ENCODE assay signal across 22 cellular contexts in the genomic region with DNA sequence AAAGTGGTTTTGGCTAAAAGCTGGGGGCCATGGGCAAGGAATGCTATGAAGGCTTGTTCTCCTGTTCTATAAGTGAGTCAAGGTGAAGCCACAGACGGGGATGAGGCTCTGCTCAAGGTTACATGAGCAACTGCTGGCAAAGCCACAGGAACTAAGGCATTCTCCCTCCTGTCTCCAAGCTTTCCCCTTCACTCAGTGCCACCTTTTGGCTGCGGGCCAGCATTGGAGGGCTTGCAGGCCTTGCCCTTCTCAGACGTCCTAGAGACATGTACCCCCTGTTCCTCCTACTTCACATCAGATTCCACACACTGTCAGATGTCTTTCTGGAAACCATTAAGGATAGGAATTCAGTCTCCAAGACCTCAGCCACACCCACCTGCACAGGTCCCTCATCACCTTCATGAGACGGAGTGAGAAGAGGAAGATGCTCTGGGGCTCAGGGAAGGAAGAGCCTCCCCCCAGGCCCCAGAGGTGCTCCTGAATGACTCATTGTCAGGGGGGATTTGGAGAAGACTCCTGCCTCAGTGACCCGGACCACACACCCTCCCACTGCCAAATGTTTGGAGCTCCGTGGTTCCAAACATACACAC. TPM values are rescaled to one million over a fixed set of nuclear protein-coding genes. Genes with fewer than 3 reads are reported as not detected.
DNase-seq lines count a peak whose midpoint lies in the region; TF ChIP-seq lines count a peak whose summit lies in the region.
"Had no signal": no experiment of that assay in that cellular context is flagged by ENCODE, and none has a peak within 500 bp of the region (broad histone marks: within the 10 kb centered on the region; RNA-seq: fewer than 3 reads in every experiment).

No MANE protein-coding gene starts in this region.

- H3K9me2 ChIP-seq in PC-9 (ENCODE audit: insufficient read depth): no peaks in the 10 kb centered on the region

- H3K36me3 Mint-ChIP-seq in osteocyte (ENCODE audit: unreplicated experiment): no peaks in the 10 kb centered on the region

- TF ChIP-seq EP300 in esophagus muscularis mucosa (IDR thresholded peaks at IDR 0.05): no peak

- POLR2A ChIA-PET in PC-9 (lab: Charles Lee; ENCODE audit: unreplicated experiment): no interaction called here

- no peak for TF ChIP-seq POLR2A in esophagus muscularis mucosa (IDR thresholded peaks at IDR 0.05; ENCODE audit: low read depth)

- H3K4me1 Mint-ChIP-seq in osteocyte (ENCODE audit: unreplicated experiment): no peaks in the 10 kb centered on the region

- H3K4me3 Mint-ChIP-seq in osteocyte (ENCODE audit: unreplicated experiment): no peak overlapping the region
- H3K4me3 Mint-ChIP-seq: CD4-positive, alpha-beta T cell had no signal

- H3K4me1 ChIP-seq in right atrium auricular region (no peaks in the 10 kb centered on the region), esophagus muscularis mucosa (no peaks in the 10 kb centered on the region), PC-9 (replicated peaks; ENCODE audit: insufficient read depth) (no peaks in the 10 kb centered on the region)
- H3K4me1 ChIP-seq: A549, HAP-1 had no signal

- TF ChIP-seq CTCF in right atrium auricular region (IDR thresholded peaks at IDR 0.05) (no peak), esophagus muscularis mucosa (IDR thresholded peaks at IDR 0.05) (no peak), osteocyte (IDR thresholded peaks at IDR 0.05) (no peak), PC-9 (conservative IDR thresholded peaks at IDR 0.05) (no peak)

- H4K20me1 ChIP-seq in PC-9 (ENCODE audit: insufficient read depth): no peaks in the 10 kb centered on the region

- WGBS in esophagus muscularis mucosa: 40% methylated on average over 3 of the region's 6 CpGs

- H3K36me3 ChIP-seq in right atrium auricular region (no peaks in the 10 kb centered on the region), esophagus muscularis mucosa (no peaks in the 10 kb centered on the region), PC-9 (ENCODE audit: low read depth) (no peaks in the 10 kb centered on the region)
- H3K36me3 ChIP-seq: HAP-1 had no signal

- BruUV-seq in PC-9 (replicated peaks; lab: Mats Ljungman, UMichigan): no TSS peak

- CTCF ChIA-PET in PC-9 (lab: Charles Lee): no interaction called here

- H3K79me2 ChIP-seq in PC-9 (ENCODE audit: low read depth): no peaks in the 10 kb centered on the region

- no peaks in the 10 kb centered on the region for H3K9me3 Mint-ChIP-seq in osteocyte (ENCODE audit: unreplicated experiment)
- H3K9me3 Mint-ChIP-seq: CD4-positive, alpha-beta T cell had no signal

- H3K9me3 ChIP-seq in right atrium auricular region (no peaks in the 10 kb centered on the region), esophagus muscularis mucosa (no peaks in the 10 kb centered on the region), PC-9 (ENCODE audit: insufficient read depth, low read depth) (no peaks in the 10 kb centered on the region)
- H3K9me3 ChIP-seq: A549, HAP-1 had no signal

- H3K4me2 ChIP-seq in PC-9: no peak overlapping the region
- H3K4me2 ChIP-seq: A549 had no signal

- H3K27ac Mint-ChIP-seq in osteocyte (ENCODE audit: unreplicated experiment): no peak overlapping the region
- H3K27ac Mint-ChIP-seq: CD4-positive, alpha-beta T cell had no signal

- no peak overlapping the region for H2AFZ ChIP-seq in PC-9
- H2AFZ ChIP-seq: GM23248 had no signal

- H3K4me3 ChIP-seq in right atrium auricular region (no peak overlapping the region), esophagus muscularis mucosa (no peak overlapping the region), PC-9 (no peak overlapping the region)
- H3K4me3 ChIP-seq: A549, GM23248, HAP-1 had no signal

- H3K27ac ChIP-seq in right atrium auricular region: no peak overlapping the region
- H3K27ac ChIP-seq in esophagus muscularis mucosa (replicated peaks in 1 of 4): no peak overlapping the region
- H3K27ac ChIP-seq in PC-9: no peak overlapping the region
- H3K27ac ChIP-seq: 22Rv1, A549, C4-2B, GM23248 had no signal

- DNase-seq in DMS 273 (lab: John Stamatoyannopoulos, UW; ENCODE audit: unreplicated experiment): peak; percentile 10
- DNase-seq in DMS 273 treated with DMSO at 0.1 percent for 48 hours (lab: John Stamatoyannopoulos, UW): no peak
- DNase-seq in cardiac septum (ENCODE audit: low spot score): peak; percentile 41
- no peak for DNase-seq in right atrium auricular region (ENCODE audit: low spot score)
- DNase-seq in esophagus muscularis mucosa (ENCODE audit: extremely low spot score): peak; percentile 89
- DNase-seq in osteocyte (ENCODE audit: extremely low spot score, unreplicated experiment): peak; percentile 66
- no peak for DNase-seq in PC-9
- DNase-seq in NCI-H1436 treated with DMSO at 0.1 percent for 48 hours (lab: John Stamatoyannopoulos, UW): no peak
- DNase-seq: AML-193; CD4-positive, alpha-beta T cell; COR-L47; DMS153; DMS79; GDM1; GM23248 had no signal

- H3K27me3 ChIP-seq in right atrium auricular region (no peaks in the 10 kb centered on the region), esophagus muscularis mucosa (no peaks in the 10 kb centered on the region), PC-9 (ENCODE audit: insufficient read depth, low read depth) (no peaks in the 10 kb centered on the region)

- H3K27me3 Mint-ChIP-seq in osteocyte (ENCODE audit: unreplicated experiment): peaks cover 8% of the 10 kb centered on the region
- H3K27me3 Mint-ChIP-seq: CD4-positive, alpha-beta T cell had no signal

- intact Hi-C loops in cardiac septum (cut with DNase I): no loop called here
- intact Hi-C loops in esophagus muscularis mucosa (cut with DNase I): no loop called here
- intact Hi-C loops in PC-9 (cut with micrococcal nuclease; ENCODE audit: unreplicated experiment): no loop called here

- no peaks in the 10 kb centered on the region for H3F3A ChIP-seq in PC-9 (ENCODE audit: insufficient read depth, low read depth)

RNA-seq across cellular contexts. Expression of a gene that starts 20.5 kb away (rescaled TPM):
- total RNA-seq in cardiac septum (not detected), right atrium auricular region (not detected), esophagus muscularis mucosa (not detected), osteocyte (not detected in 2 replicates), PC-9 (2021) (not detected in 2 replicates)
- total RNA-seq: CD4-positive, alpha-beta T cell; Daoy; GM23248; H4; HepG2 had no signal

RNA-seq across cellular contexts. Expression of a gene that starts 45.5 kb away (rescaled TPM):
- 4.5 TPM for total RNA-seq in cardiac septum
- 1 to 10 TPM in 1 of 2 donors, under 1 TPM in 1; 0.71 to 1.6 TPM for total RNA-seq in right atrium auricular region
- 1 to 10 TPM; 1.6 to 2.6 (median 1.9) TPM for total RNA-seq in esophagus muscularis mucosa
- total RNA-seq in osteocyte: not detected in 2 replicates
- total RNA-seq in PC-9 (2021): not detected in 2 replicates

Comparison
In these comparisons a context has a peak if more than half of its experiments do, and no peak if none do; other contexts are left out.
1. DNase-seq: peak in DMS 273 (single experiment), cardiac septum (single experiment), esophagus muscularis mucosa (single experiment) and osteocyte (single experiment); none in DMS 273 treated with DMSO at 0.1 percent for 48 hours (single experiment), right atrium auricular region (single experiment), PC-9 (0 of 2) and NCI-H1436 treated with DMSO at 0.1 percent for 48 hours (single experiment).